Comparison of ENCODE assay signal across 21 cellular contexts in genomic region chr11:70631624-70632047, GRCh38.
DNase-seq lines count a peak whose midpoint lies in the region; ATAC-seq and TF ChIP-seq lines count a peak whose summit lies in the region.
"Had no signal": no experiment of that assay in that cellular context is flagged by ENCODE, and none has a peak within 500 bp of the region (broad histone marks: within the 10 kb centered on the region; RNA-seq: fewer than 3 reads in every experiment).

No MANE protein-coding gene starts in this region.

- WGBS in neuronal stem cell (ENCODE audit: extremely low coverage in 2 of 2, insufficient read length in 2 of 2, insufficient replicate concordance in 1 of 2), 2 donors = no CpG with 5 or more reads among the region's 13 CpGs
- 84 to 85% methylated on average over 13 of the region's 13 CpGs for WGBS in heart right ventricle, 2 donors

- H2AK5ac ChIP-seq in neuronal stem cell (ENCODE audit: low read depth, low read length) = peak overlapping the region; percentile 60

- no peak overlapping the region for H3K4me2 ChIP-seq in neuronal stem cell (ENCODE audit: insufficient read depth, low read length, poor library complexity, severe bottlenecking)
- H3K4me2 ChIP-seq: A549 had no signal

- H4K8ac ChIP-seq in neuronal stem cell (ENCODE audit: low read depth, low read length) = no peak overlapping the region

- H2BK5ac ChIP-seq in neuronal stem cell (ENCODE audit: low read length) = no peak overlapping the region

- H2BK15ac ChIP-seq in neuronal stem cell (ENCODE audit: low read length) = no peak overlapping the region

- H3K27me3 Mint-ChIP-seq in brain = no peaks in the 10 kb centered on the region

- no peak overlapping the region for H3K4me3 Mint-ChIP-seq in brain
- H3K4me3 Mint-ChIP-seq: CD8-positive, alpha-beta T cell had no signal

- H3K9me3 ChIP-seq in neuronal stem cell (replicated peaks in 1 of 2; ENCODE audit: control insufficient read depth in 2 of 2, insufficient read depth in 1 of 2, low read depth in 1 of 2, low read length in 2 of 2) (peaks cover 0 to 9% of the 10 kb centered on the region in 2 donors), heart right ventricle (no peaks in the 10 kb centered on the region)
- H3K9me3 ChIP-seq: A549, Caco-2, SJCRH30 had no signal

- no peak overlapping the region for H2BK120ac ChIP-seq in neuronal stem cell (ENCODE audit: low read depth, low read length)

- H3K27ac ChIP-seq in neuronal stem cell (replicated peaks; ENCODE audit: low read length) (peak overlapping the region; percentile 10), heart right ventricle (no peak overlapping the region)
- H3K27ac ChIP-seq: A549, C4-2B, SJCRH30 had no signal

- DNase-seq in DMS 273 treated with DMSO at 0.1 percent for 48 hours (lab: John Stamatoyannopoulos, UW) = peak; percentile 39
- DNase-seq in NCI-H69 (lab: John Stamatoyannopoulos, UW) = peak; percentile 66
- no peak for DNase-seq in neuronal stem cell (ENCODE audit: low spot score)
- no peak for DNase-seq in MV-4-11 (lab: John Stamatoyannopoulos, UW)
- no peak for DNase-seq in NCI-H2196 (lab: John Stamatoyannopoulos, UW; ENCODE audit: unreplicated experiment)
- no peak for DNase-seq in heart right ventricle
- DNase-seq: Caco-2; CD8-positive, alpha-beta T cell; DMS79 treated with DMSO at 0.1 percent for 48 hours; Karpas-422; NCI-H1105 treated with DMSO at 0.1 percent for 48 hours; NCI-H146; NCI-H2029; NCI-H446; PC-3; T-helper 2 cell had no signal

- H2AFZ ChIP-seq in neuronal stem cell (ENCODE audit: low read length) = no peak overlapping the region

- H3K9ac ChIP-seq in neuronal stem cell (ENCODE audit: low read depth, low read length, poor library complexity) = no peak overlapping the region

- H3K36me3 Mint-ChIP-seq in brain = peaks cover 7% of the 10 kb centered on the region
- H3K36me3 Mint-ChIP-seq: CD8-positive, alpha-beta T cell had no signal

- peaks cover 0 to 9% (median 0%) of the 10 kb centered on the region in 5 experiments for H3K9me3 Mint-ChIP-seq in brain
- H3K9me3 Mint-ChIP-seq: CD8-positive, alpha-beta T cell had no signal

- peak overlapping the region; percentile 67 for H3K18ac ChIP-seq in neuronal stem cell (ENCODE audit: low read length)

- no peak overlapping the region for H4K91ac ChIP-seq in neuronal stem cell (ENCODE audit: low read depth, low read length, poor library complexity)

- no peak for ATAC-seq in heart right ventricle
- ATAC-seq: A549; CD8-positive, alpha-beta T cell; HepG2; PC-3 had no signal

- H3K79me1 ChIP-seq in neuronal stem cell (ENCODE audit: low read depth, low read length) = peaks cover 3% of the 10 kb centered on the region

- H3K14ac ChIP-seq in neuronal stem cell (ENCODE audit: low read length) = no peak overlapping the region

- H3K4ac ChIP-seq in neuronal stem cell (ENCODE audit: low read length) = no peak overlapping the region

- TF ChIP-seq CTCF in brain (conservative IDR thresholded peaks at IDR 0.05) (no peak), heart right ventricle (IDR thresholded peaks at IDR 0.05) (no peak)

- no peak overlapping the region for H3K23ac ChIP-seq in neuronal stem cell (ENCODE audit: low read depth, low read length, poor library complexity)

- peaks cover 0 to 2% of the 10 kb centered on the region in 2 donors for H3K36me3 ChIP-seq in neuronal stem cell (replicated peaks in 1 of 2; ENCODE audit: control insufficient read depth in 2 of 2, insufficient read depth in 2 of 2, low read length in 2 of 2)
- no peaks in the 10 kb centered on the region for H3K36me3 ChIP-seq in heart right ventricle
- H3K36me3 ChIP-seq: SJCRH30 had no signal

- peak overlapping the region in 3 of 5 experiments; percentile 57 to 79 (median 63) for H3K27ac Mint-ChIP-seq in brain
- H3K27ac Mint-ChIP-seq: CD8-positive, alpha-beta T cell had no signal

- peaks cover 14 to 22% of the 10 kb centered on the region in 2 donors for H3K4me1 ChIP-seq in neuronal stem cell (ENCODE audit: control insufficient read depth in 2 of 2, insufficient read depth in 1 of 2, low read depth in 1 of 2, low read length in 2 of 2)
- H3K4me1 ChIP-seq in heart right ventricle = peaks cover 0 to 19% (median 4%) of the 10 kb centered on the region in 9 donors
- H3K4me1 ChIP-seq: A549, Caco-2, SJCRH30 had no signal

- H3K27me3 ChIP-seq in neuronal stem cell (ENCODE audit: control insufficient read depth in 3 of 3, insufficient read depth in 3 of 3, low read depth in 1 of 3, low read length in 3 of 3) (peaks cover 0 to 1% (median 0%) of the 10 kb centered on the region in 3 experiments), heart right ventricle (peaks cover 0 to 15% (median 0%) of the 10 kb centered on the region in 7 donors)
- H3K27me3 ChIP-seq: SJCRH30 had no signal

- peaks cover 69% of the 10 kb centered on the region for H3K4me1 Mint-ChIP-seq in brain

- intact Hi-C loops in heart right ventricle (cut with DNase I) = no loop called here

- H2BK12ac ChIP-seq in neuronal stem cell (ENCODE audit: low read length) = peak overlapping the region; percentile 93

- H3K4me3 ChIP-seq in neuronal stem cell (ENCODE audit: low read length in 2 of 2) (no peak overlapping the region), heart right ventricle (no peak overlapping the region)
- H3K4me3 ChIP-seq: A549, SJCRH30 had no signal

Comparison
In these comparisons a context has a peak if more than half of its experiments do, and no peak if none do; other contexts are left out.
1. DNase-seq: peak in DMS 273 treated with DMSO at 0.1 percent for 48 hours (single experiment) and NCI-H69 (single experiment); none in neuronal stem cell (single experiment), MV-4-11 (single experiment), NCI-H2196 (single experiment) and heart right ventricle (0 of 2).